8 cellular contexts compared by ENCODE assay signal in genomic region chr1:15345711-15346355, GRCh38.
A peak's percentile ranks its signal among the peaks of the same experiment; 100 is the strongest.
DNase-seq lines count a peak whose midpoint lies in the region; ATAC-seq lines count a peak whose summit lies in the region.

No MANE protein-coding gene starts in this region.

- intact Hi-C loops in left colon (cut with DNase I, micrococcal nuclease): no loop called here

- ATAC-seq in left colon (peak; percentile 34), GM18861 (IDR thresholded peaks at IDR 0.05; ENCODE audit: unreplicated experiment) (no peak)
- ATAC-seq in stimulated activated naive CD8-positive, alpha-beta T cell treated with anti-CD3 and anti-CD28 coated beads, Interleukin-15, Interleukin-2, amounts not matched to agents 100 U/mL and 50 U/mL, for 24 hours: peak; percentile 90

- DNase-seq in ELR (ENCODE audit: low read depth) (peak; percentile 55), MV-4-11 (lab: John Stamatoyannopoulos, UW) (peak; percentile 94), activated T-cell treated with anti-CD3 and anti-CD28 coated beads for 48 hours (ENCODE audit: low read depth) (peak; percentile 37), left colon (peak; percentile 62 to 74), COLO829 (ENCODE audit: low spot score) (no peak), NCI-H510A treated with DMSO at 0.1 percent for 48 hours (lab: John Stamatoyannopoulos, UW) (no peak)
- peak; percentile 62 for DNase-seq in stimulated activated naive CD8-positive, alpha-beta T cell treated with anti-CD3 and anti-CD28 coated beads, Interleukin-15, Interleukin-2, amounts not matched to agents 100 U/mL and 50 U/mL, for 24 hours

Comparison
In these comparisons a context has a peak if more than half of its experiments do, and no peak if none do; other contexts are left out.
1. DNase-seq: peak in ELR (single experiment), MV-4-11 (single experiment), activated T-cell treated with anti-CD3 and anti-CD28 coated beads for 48 hours (single experiment), left colon (2 of 2) and stimulated activated naive CD8-positive, alpha-beta T cell treated with anti-CD3 and anti-CD28 coated beads, Interleukin-15, Interleukin-2, amounts not matched to agents 100 U/mL and 50 U/mL, for 24 hours (single experiment); none in COLO829 (single experiment) and NCI-H510A treated with DMSO at 0.1 percent for 48 hours (single experiment).